ENCODE assay signal across 17 cellular contexts in the genomic region with DNA sequence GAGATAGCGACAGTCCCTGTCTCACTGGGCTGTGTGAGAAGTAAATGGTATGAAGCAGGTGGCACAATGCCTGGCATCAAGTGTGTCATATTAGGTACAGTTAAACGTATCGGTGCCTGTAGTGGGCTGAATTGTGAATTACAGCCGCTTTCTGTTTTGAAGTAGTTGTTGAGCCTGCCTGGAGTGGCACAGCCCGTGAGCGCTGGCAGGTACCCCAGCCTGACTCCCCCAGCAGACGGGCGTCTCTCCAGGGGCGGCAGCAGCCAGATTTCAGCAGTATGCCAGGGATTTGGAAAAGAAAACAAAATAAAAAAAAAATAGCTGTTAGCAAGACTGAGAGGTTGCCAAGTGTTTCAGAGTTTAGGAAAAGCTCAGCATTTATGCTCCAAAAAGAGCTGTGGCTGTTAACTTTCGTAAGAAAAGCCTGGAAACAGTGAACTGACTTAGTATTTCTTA. TPM values are rescaled to one million over a fixed set of nuclear protein-coding genes. Genes with fewer than 3 reads are reported as not detected.
DNase-seq lines count a peak whose midpoint lies in the region; ATAC-seq, FAIRE-seq and TF ChIP-seq lines count a peak whose summit lies in the region.
"Had no signal": no experiment of that assay in that cellular context is flagged by ENCODE, and none has a peak within 500 bp of the region (broad histone marks: within the 10 kb centered on the region; RNA-seq: fewer than 3 reads in every experiment).

No MANE protein-coding gene starts in this region.

- CTCF ChIA-PET in OCI-LY7 (lab: Charles Lee; ENCODE audit: unreplicated experiment) = no interaction called here

- DNase-seq in Right ventricle myocardium inferior (ENCODE audit: missing footprints) (no peak), cardiac septum (ENCODE audit: low spot score) (no peak), coronary artery (ENCODE audit: low spot score) (no peak), vagina (ENCODE audit: extremely low spot score in 2 of 2) (no peak), SKM-1 (lab: John Stamatoyannopoulos, UW; ENCODE audit: unreplicated experiment) (no peak), OCI-LY7 (ENCODE audit: low spot score) (no peak), GM19239 (ENCODE audit: insufficient read length, low spot score) (no peak)
- DNase-seq: activated gamma-delta T cell treated with Interleukin-2 at 50 U/mL for 16 hours, cortex of kidney, DMS 273 treated with DMSO at 0.1 percent for 48 hours, naive B cell, Peyer's patch had no signal

- FAIRE-seq in GM19239 (lab: Jason Lieb, UNC) = no peak
- FAIRE-seq: A549 had no signal

- no TSS peak for BruUV-seq in OCI-LY7 (replicated peaks; lab: Mats Ljungman, UMichigan)

- peak overlapping the region; percentile 6 for H3K4me3 ChIP-seq in coronary artery
- no peak overlapping the region for H3K4me3 ChIP-seq in mesodermal cell (ENCODE audit: extremely low read depth, insufficient read depth, low read length, poor library complexity, severe bottlenecking)
- H3K4me3 ChIP-seq in vagina = no peak overlapping the region
- H3K4me3 ChIP-seq in OCI-LY7 (ENCODE audit: low read depth, low read length, poor library complexity, severe bottlenecking) = no peak overlapping the region
- H3K4me3 ChIP-seq: A549, Peyer's patch, smooth muscle cell, upper lobe of left lung had no signal

- H3K4me1 ChIP-seq in mesodermal cell (ENCODE audit: control insufficient read depth, insufficient read depth, low read length, poor library complexity, severe bottlenecking) (no peaks in the 10 kb centered on the region), vagina (peaks cover 19% of the 10 kb centered on the region), OCI-LY7 (ENCODE audit: insufficient read depth, low read length, poor library complexity, severe bottlenecking) (no peaks in the 10 kb centered on the region)
- H3K4me1 ChIP-seq: A549 had no signal

- H3K27ac ChIP-seq in coronary artery (no peak overlapping the region), mesodermal cell (ENCODE audit: low read depth, low read length, severe bottlenecking) (peak overlapping the region; percentile 16), vagina (peak overlapping the region; percentile 92), OCI-LY7 (ENCODE audit: low read depth, low read length, poor library complexity, severe bottlenecking) (no peak overlapping the region)
- H3K27ac ChIP-seq: A549, KMS-11 had no signal

- 96 to 97% methylated on average over 6 to 8 of the region's 10 CpGs for WGBS in mesodermal cell (ENCODE audit: insufficient coverage in 2 of 2), 2 experiments

- POLR2A ChIA-PET in OCI-LY7 (lab: Charles Lee) = interaction anchor here (0.6 kb wide), 2 partner anchors 9 to 220 kb away, joined by 4 to 6 read pairs; no protein-coding TSS in a partner anchor

- H2AFZ ChIP-seq in OCI-LY7 (ENCODE audit: low read length) = no peak overlapping the region

- ATAC-seq in Right ventricle myocardium inferior = peak; percentile 37
- ATAC-seq: A549 had no signal

- intact Hi-C loops in Right ventricle myocardium inferior (cut with DNase I) (no loop called here), cardiac septum (cut with DNase I) (no loop called here), vagina (cut with DNase I) (no loop called here), OCI-LY7 (cut with micrococcal nuclease; ENCODE audit: unreplicated experiment) (no loop called here)

- H3K9me3 ChIP-seq in mesodermal cell (ENCODE audit: control insufficient read depth, low read length) (no peaks in the 10 kb centered on the region), vagina (no peaks in the 10 kb centered on the region), OCI-LY7 (ENCODE audit: low read length) (no peaks in the 10 kb centered on the region)
- H3K9me3 ChIP-seq: A549, Peyer's patch, upper lobe of left lung had no signal

- TF ChIP-seq POLR2A in vagina (IDR thresholded peaks at IDR 0.05) = no peak

- TF ChIP-seq CTCF in coronary artery (IDR thresholded peaks at IDR 0.05) (no peak), vagina (IDR thresholded peaks at IDR 0.05) (no peak), OCI-LY7 (conservative IDR thresholded peaks at IDR 0.05; ENCODE audit: low read length) (no peak)

- H4K20me1 ChIP-seq in OCI-LY7 (ENCODE audit: insufficient read depth, low read length) = no peaks in the 10 kb centered on the region

- H3K79me2 ChIP-seq in OCI-LY7 (ENCODE audit: insufficient read depth, low read depth, low read length) = no peaks in the 10 kb centered on the region

- no peaks in the 10 kb centered on the region for H3K27me3 ChIP-seq in vagina
- H3K27me3 ChIP-seq: Peyer's patch, upper lobe of left lung had no signal

- H3K4me2 ChIP-seq in OCI-LY7 (ENCODE audit: low read length) = no peak overlapping the region
- H3K4me2 ChIP-seq: A549, KMS-11, smooth muscle cell had no signal

- H3K36me3 ChIP-seq in mesodermal cell (ENCODE audit: control insufficient read depth, insufficient read depth, low read length) = peaks cover 34% of the 10 kb centered on the region
- no peaks in the 10 kb centered on the region for H3K36me3 ChIP-seq in vagina
- H3K36me3 ChIP-seq in OCI-LY7 (ENCODE audit: insufficient read depth, low read length) = no peaks in the 10 kb centered on the region
- H3K36me3 ChIP-seq: upper lobe of left lung had no signal

- H3K9me2 ChIP-seq in OCI-LY7 (ENCODE audit: insufficient read depth, low read length) = no peaks in the 10 kb centered on the region

RNA-seq across cellular contexts. Expression of gene GPR153, which starts 26.6 kb away (rescaled TPM):
- total RNA-seq in Right ventricle myocardium inferior (10.6 TPM), cardiac septum (7.0 TPM), vagina (11.5 TPM), OCI-LY7 (2022) (not detected in 2 replicates)
- polyA plus RNA-seq in mesodermal cell (2013, experiment 1 of 2) = 7.4 TPM
- 5.2 TPM for polyA plus RNA-seq in mesodermal cell (2013, experiment 2 of 2)
- not detected in 2 replicates for total RNA-seq in OCI-LY7 (2014; rRNA removed; shearing (Covaris generic))

RNA-seq across cellular contexts. Expression of gene HES3, which starts 43.5 kb away (rescaled TPM):
- total RNA-seq in Right ventricle myocardium inferior = not detected
- total RNA-seq in cardiac septum = not detected
- not detected for polyA plus RNA-seq in mesodermal cell (2013, experiment 1 of 2)
- polyA plus RNA-seq in mesodermal cell (2013, experiment 2 of 2) = not detected
- total RNA-seq in vagina = not detected
- not detected in 2 replicates for total RNA-seq in OCI-LY7 (2014; rRNA removed; shearing (Covaris generic))
- total RNA-seq in OCI-LY7 (2022) = not detected in 2 replicates
- total RNA-seq: Peyer's patch, smooth muscle cell, upper lobe of left lung had no signal
- polyA plus RNA-seq: A549, smooth muscle cell had no signal

RNA-seq across cellular contexts. Expression of gene ICMT, which starts 51.7 kb away (rescaled TPM):
- 58.8 TPM for total RNA-seq in Right ventricle myocardium inferior
- 71.2 TPM for total RNA-seq in cardiac septum
- 58.3 TPM for polyA plus RNA-seq in mesodermal cell (2013, experiment 1 of 2)
- 55.5 TPM for polyA plus RNA-seq in mesodermal cell (2013, experiment 2 of 2)
- 43.2 TPM for total RNA-seq in vagina
- total RNA-seq in OCI-LY7 (2014; rRNA removed; shearing (Covaris generic)) = 54.0 and 57.0 TPM in 2 replicates
- 42.2 and 48.0 TPM in 2 replicates for total RNA-seq in OCI-LY7 (2022)

Comparison
In these comparisons a context has a peak if more than half of its experiments do, and no peak if none do; other contexts are left out.
1. H3K27ac ChIP-seq: peak in mesodermal cell (single experiment) and vagina (single experiment); none in coronary artery (0 of 2) and OCI-LY7 (single experiment).